ENCODE assay signal across 21 cellular contexts in genomic region chr5:176888016-176888864, GRCh38. TPM values are rescaled to one million over a fixed set of nuclear protein-coding genes. Genes with fewer than 3 reads are reported as not detected.
DNase-seq lines count a peak whose midpoint lies in the region; ATAC-seq, FAIRE-seq and TF ChIP-seq lines count a peak whose summit lies in the region.
"Had no signal": no experiment of that assay in that cellular context is flagged by ENCODE, and none has a peak within 500 bp of the region (broad histone marks: within the 10 kb centered on the region; RNA-seq: fewer than 3 reads in every experiment).

No MANE protein-coding gene starts in this region.

- no peaks in the 10 kb centered on the region for H3K27me3 ChIP-seq in bronchial epithelial cell (ENCODE audit: control insufficient read depth, insufficient read depth, low read length)
- peaks cover 5% of the 10 kb centered on the region for H3K27me3 ChIP-seq in osteoblast (ENCODE audit: insufficient read depth, low read length)
- H3K27me3 ChIP-seq in effector memory CD4-positive, alpha-beta T cell (replicated peaks; ENCODE audit: control insufficient read depth, insufficient read depth, low read length, poor library complexity, severe bottlenecking): no peaks in the 10 kb centered on the region

- POLR2A ChIA-PET in activated naive CD8-positive, alpha-beta T cell treated with anti-CD3 and anti-CD28 coated beads, Interleukin-2, amount 10 ng/mL, durations not matched to agents 7 days and 5 days (lab: Charles Lee): no interaction called here

- peak; percentile 23 for FAIRE-seq in bronchial epithelial cell (lab: Jason Lieb, UNC)

- H3K9me3 Mint-ChIP-seq in activated naive CD8-positive, alpha-beta T cell treated with anti-CD3 and anti-CD28 coated beads, Interleukin-2, amount 10 ng/mL, durations not matched to agents 7 days and 5 days: no peaks in the 10 kb centered on the region
- no peaks in the 10 kb centered on the region for H3K9me3 Mint-ChIP-seq in activated naive CD8-positive, alpha-beta T cell treated with anti-CD3 and anti-CD28 coated beads for 36 hours
- H3K9me3 Mint-ChIP-seq: CD4-positive, alpha-beta memory T cell had no signal

- no peak overlapping the region for H3K4me3 Mint-ChIP-seq in activated naive CD8-positive, alpha-beta T cell treated with anti-CD3 and anti-CD28 coated beads, Interleukin-2, amount 10 ng/mL, durations not matched to agents 7 days and 5 days
- H3K4me3 Mint-ChIP-seq in activated naive CD8-positive, alpha-beta T cell treated with anti-CD3 and anti-CD28 coated beads for 36 hours: no peak overlapping the region
- H3K4me3 Mint-ChIP-seq in T-helper 17 cell: no peak overlapping the region
- H3K4me3 Mint-ChIP-seq: B cell; CD4-positive, alpha-beta memory T cell had no signal

- H3K4me1 ChIP-seq in osteoblast (ENCODE audit: insufficient read depth, low read length): no peaks in the 10 kb centered on the region
- no peaks in the 10 kb centered on the region for H3K4me1 ChIP-seq in effector memory CD4-positive, alpha-beta T cell (ENCODE audit: control insufficient read depth, insufficient read depth, low read length, poor library complexity, severe bottlenecking)
- H3K4me1 ChIP-seq: SJCRH30 had no signal

- H3K27me3 Mint-ChIP-seq in activated naive CD8-positive, alpha-beta T cell treated with anti-CD3 and anti-CD28 coated beads, Interleukin-2, amount 10 ng/mL, durations not matched to agents 7 days and 5 days: peaks cover 7% of the 10 kb centered on the region
- peaks cover 4% of the 10 kb centered on the region for H3K27me3 Mint-ChIP-seq in activated naive CD8-positive, alpha-beta T cell treated with anti-CD3 and anti-CD28 coated beads for 36 hours
- H3K27me3 Mint-ChIP-seq in T-helper 17 cell: peaks cover 15% of the 10 kb centered on the region

- peaks cover 10% of the 10 kb centered on the region for H3K4me1 Mint-ChIP-seq in activated naive CD8-positive, alpha-beta T cell treated with anti-CD3 and anti-CD28 coated beads, Interleukin-2, amount 10 ng/mL, durations not matched to agents 7 days and 5 days
- H3K4me1 Mint-ChIP-seq in activated naive CD8-positive, alpha-beta T cell treated with anti-CD3 and anti-CD28 coated beads for 36 hours: no peaks in the 10 kb centered on the region
- H3K4me1 Mint-ChIP-seq in T-helper 17 cell: peaks cover 10% of the 10 kb centered on the region
- H3K4me1 Mint-ChIP-seq: B cell had no signal

- H3K27ac ChIP-seq in osteoblast (ENCODE audit: low read depth, low read length): no peak overlapping the region
- no peak overlapping the region for H3K27ac ChIP-seq in effector memory CD4-positive, alpha-beta T cell (ENCODE audit: insufficient read depth, low read length, poor library complexity, severe bottlenecking)
- H3K27ac ChIP-seq: SJCRH30 had no signal

- H3K27ac Mint-ChIP-seq in activated naive CD8-positive, alpha-beta T cell treated with anti-CD3 and anti-CD28 coated beads, Interleukin-2, amount 10 ng/mL, durations not matched to agents 7 days and 5 days: no peak overlapping the region
- H3K27ac Mint-ChIP-seq in activated naive CD8-positive, alpha-beta T cell treated with anti-CD3 and anti-CD28 coated beads for 36 hours: no peak overlapping the region
- no peak overlapping the region for H3K27ac Mint-ChIP-seq in T-helper 17 cell
- H3K27ac Mint-ChIP-seq: B cell had no signal

- TF ChIP-seq CTCF in GM20000 (IDR thresholded peaks at IDR 0.05; ENCODE audit: extremely low read depth, missing control alignments) (no peak), bronchial epithelial cell (IDR thresholded peaks at IDR 0.05; ENCODE audit: insufficient read depth, low read length, severe bottlenecking) (no peak), osteoblast (IDR thresholded peaks at IDR 0.05; ENCODE audit: extremely low read depth, low read depth, low read length) (no peak)

- no peak overlapping the region for H3K4me2 ChIP-seq in osteoblast (ENCODE audit: insufficient read depth, low read length)

- H3K79me2 ChIP-seq in osteoblast (ENCODE audit: insufficient read depth, low read length): no peaks in the 10 kb centered on the region

- no peaks in the 10 kb centered on the region for H4K20me1 ChIP-seq in osteoblast (ENCODE audit: insufficient read depth, low read length)

- no peaks in the 10 kb centered on the region for H3K36me3 Mint-ChIP-seq in activated naive CD8-positive, alpha-beta T cell treated with anti-CD3 and anti-CD28 coated beads, Interleukin-2, amount 10 ng/mL, durations not matched to agents 7 days and 5 days
- no peaks in the 10 kb centered on the region for H3K36me3 Mint-ChIP-seq in activated naive CD8-positive, alpha-beta T cell treated with anti-CD3 and anti-CD28 coated beads for 36 hours
- peaks cover 3% of the 10 kb centered on the region for H3K36me3 Mint-ChIP-seq in T-helper 17 cell (ENCODE audit: low read depth)
- H3K36me3 Mint-ChIP-seq: CD4-positive, alpha-beta memory T cell had no signal

- peak; percentile 17 for DNase-seq in activated naive CD8-positive, alpha-beta T cell treated with anti-CD3 and anti-CD28 coated beads, Interleukin-2, amount 10 ng/mL, durations not matched to agents 7 days and 5 days
- DNase-seq in activated naive CD8-positive, alpha-beta T cell treated with anti-CD3 and anti-CD28 coated beads for 36 hours: no peak
- DNase-seq in GM20000 (ENCODE audit: low spot score) (peak; percentile 3), bronchial epithelial cell (ENCODE audit: low read depth) (no peak), osteoblast (ENCODE audit: insufficient read length, low spot score, missing footprints) (peak; percentile 45), T-helper 17 cell (no peak), left lobe of liver (ENCODE audit: low spot score) (no peak)
- DNase-seq in effector memory CD4-positive, alpha-beta T cell: no peak
- DNase-seq: ACHN; CD4-positive, alpha-beta memory T cell; IMR-90; NCI-H2171; NCI-H510A; NCI-H82; SJCRH30 had no signal

- no peak overlapping the region for H3K4me3 ChIP-seq in bronchial epithelial cell (ENCODE audit: low read depth, low read length)
- H3K4me3 ChIP-seq in osteoblast (ENCODE audit: insufficient read depth, low read length): no peak overlapping the region
- H3K4me3 ChIP-seq in effector memory CD4-positive, alpha-beta T cell (ENCODE audit: insufficient read depth, low read depth, low read length, poor library complexity, severe bottlenecking): no peak overlapping the region
- H3K4me3 ChIP-seq: SJCRH30 had no signal

- no peak for ATAC-seq in activated naive CD8-positive, alpha-beta T cell treated with anti-CD3 and anti-CD28 coated beads, Interleukin-2, amount 10 ng/mL, durations not matched to agents 7 days and 5 days (ENCODE audit: low read depth)
- ATAC-seq in T-helper 17 cell (no peak), left lobe of liver (no peak)
- ATAC-seq: HCT116 had no signal

- H3K36me3 ChIP-seq in bronchial epithelial cell (ENCODE audit: control insufficient read depth, insufficient read depth, low read length) (no peaks in the 10 kb centered on the region), osteoblast (ENCODE audit: insufficient read depth, low read length) (no peaks in the 10 kb centered on the region)
- H3K36me3 ChIP-seq in effector memory CD4-positive, alpha-beta T cell (ENCODE audit: control insufficient read depth, insufficient read depth, low read length): no peaks in the 10 kb centered on the region
- H3K36me3 ChIP-seq: SJCRH30 had no signal

- H3K9me3 ChIP-seq in osteoblast (ENCODE audit: low read depth, low read length) (no peaks in the 10 kb centered on the region), T-helper 17 cell (ENCODE audit: control insufficient read depth, low read length, poor library complexity, severe bottlenecking) (no peaks in the 10 kb centered on the region)
- H3K9me3 ChIP-seq in effector memory CD4-positive, alpha-beta T cell (ENCODE audit: control insufficient read depth, low read length): no peaks in the 10 kb centered on the region
- H3K9me3 ChIP-seq: SJCRH30 had no signal

- H2AFZ ChIP-seq in osteoblast (ENCODE audit: low read length): no peak overlapping the region

RNA-seq across cellular contexts. Expression of gene HK3, which starts 10.9 kb away (rescaled TPM):
- 1 to 10 TPM; 1.3 to 2.3 TPM for total RNA-seq in activated naive CD8-positive, alpha-beta T cell treated with anti-CD3 and anti-CD28 coated beads, Interleukin-2, amount 10 ng/mL, durations not matched to agents 7 days and 5 days
- total RNA-seq in activated naive CD8-positive, alpha-beta T cell treated with anti-CD3 and anti-CD28 coated beads for 36 hours: not detected
- total RNA-seq in bronchial epithelial cell: under 0.01 TPM in 1 of 2 replicates, not detected in the other
- under 0.01 and 1.8 TPM in 2 replicates for total RNA-seq in osteoblast
- 1 to 10 TPM; 1.2 to 4.6 TPM for total RNA-seq in T-helper 17 cell
- 10.6 TPM for total RNA-seq in left lobe of liver
- total RNA-seq: Daoy, HT-29, IMR-90, LHCN-M2, RPMI7951, SJCRH30 had no signal

Comparison
In these comparisons a context has a peak if more than half of its experiments do, and no peak if none do; other contexts are left out.
1. DNase-seq: peak in activated naive CD8-positive, alpha-beta T cell treated with anti-CD3 and anti-CD28 coated beads, Interleukin-2, amount 10 ng/mL, durations not matched to agents 7 days and 5 days (single experiment), GM20000 (single experiment) and osteoblast (single experiment); none in activated naive CD8-positive, alpha-beta T cell treated with anti-CD3 and anti-CD28 coated beads for 36 hours (single experiment), bronchial epithelial cell (single experiment), T-helper 17 cell (0 of 3), effector memory CD4-positive, alpha-beta T cell (0 of 3) and left lobe of liver (single experiment).